1 cellular context compared by ENCODE assay signal in genomic region chr4:37533286-37534033, GRCh38.
TF ChIP-seq lines count a peak whose summit lies in the region.

No MANE protein-coding gene starts in this region.

TF ChIP-seq in H1, 55 proteins besides CTCF, POLR2A, EP300 and RAD21:
- TF ChIP-seq USF2 (IDR thresholded peaks at IDR 0.05; ENCODE audit: low read length) (no peak), MAFK (IDR thresholded peaks at IDR 0.05; ENCODE audit: low read depth, low read length) (0 out of 2 replicates have a peak, but pooled peaks have one; percentile 3)
